Comparison of ENCODE assay signal across 9 cellular contexts in genomic region chr1:229749992-229750391, GRCh38.
"Had no signal": no experiment of that assay in that cellular context is flagged by ENCODE, and none has a peak within 500 bp of the region (broad histone marks: within the 10 kb centered on the region; RNA-seq: fewer than 3 reads in every experiment).

No MANE protein-coding gene starts in this region.

- H3K4me3 ChIP-seq: GM23248, HAP-1 had no signal

- H3K9ac ChIP-seq: GM23248 had no signal

- H3K36me3 Mint-ChIP-seq: IgD-negative memory B cell had no signal

- H3K4me3 Mint-ChIP-seq: IgD-negative memory B cell had no signal

- ATAC-seq: HCT116, HepG2 had no signal

- H3K9me3 ChIP-seq: HAP-1 had no signal

- H2AFZ ChIP-seq: GM23248 had no signal

- DNase-seq: GOT3, H7, KG1 had no signal

- H3K36me3 ChIP-seq: HAP-1 had no signal

- H3K27ac ChIP-seq: GM23248, HL-60 had no signal

- H3K27ac Mint-ChIP-seq: IgD-negative memory B cell had no signal

- H3K4me1 ChIP-seq: HAP-1 had no signal

- FAIRE-seq: HepG2 had no signal
